23 cellular contexts compared by ENCODE assay signal in the genomic region with DNA sequence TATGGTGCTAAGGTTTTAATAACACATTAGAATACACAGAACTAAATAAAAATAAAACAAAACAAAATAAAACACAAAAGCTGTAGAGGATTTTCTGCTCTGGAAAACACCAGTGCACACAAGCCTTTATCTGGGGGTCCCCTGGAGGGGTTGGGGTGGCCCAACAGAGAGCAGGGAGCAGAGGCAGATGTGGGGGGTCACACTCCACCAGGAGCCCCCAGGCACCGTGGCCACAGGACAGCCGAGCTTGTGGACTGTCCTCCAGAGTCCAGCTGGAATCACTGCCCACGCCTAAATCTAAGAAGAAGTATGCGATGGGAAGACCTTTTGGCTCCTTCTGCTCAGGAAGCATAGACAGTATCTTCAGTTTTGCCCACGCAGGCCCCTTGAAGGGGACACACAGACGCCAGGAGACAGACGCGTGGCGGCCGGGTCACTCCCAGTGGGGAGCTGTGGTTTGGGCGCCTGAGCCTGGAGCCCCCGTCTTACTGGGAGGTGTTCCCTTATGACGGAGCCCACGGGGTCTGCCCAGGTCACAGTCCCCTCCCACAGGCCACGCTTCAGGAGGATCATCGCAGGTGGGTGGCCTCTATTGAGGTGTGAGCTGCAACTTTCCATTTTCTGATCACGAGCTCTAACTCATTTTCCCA.
"Had no signal": no experiment of that assay in that cellular context is flagged by ENCODE, and none has a peak within 500 bp of the region (broad histone marks: within the 10 kb centered on the region; RNA-seq: fewer than 3 reads in every experiment).

No MANE protein-coding gene starts in this region.

- DNase-seq: colonic mucosa; effector CD8-positive, alpha-beta T cell; foreskin keratinocyte; heart left ventricle; hippocampal formation; kidney glomerular epithelial cell; left colon; left ventricle myocardium inferior; lower lobe of right lung; natural killer cell; psoas muscle; right cardiac atrium; sigmoid colon; stimulated activated CD4-positive, alpha-beta T cell treated with anti-CD3 and anti-CD28 coated beads, Interleukin-4, amount 100 ng/mL, for 4 hours; stimulated activated naive B cell treated with anti-CD40 and anti-IgM and Interleukin-4, amounts not matched to agents 10 μg/mL and 1 μg/mL and 100 μg/mL, for 72 hours; upper lobe of left lung; uterus had no signal

- H3K27me3 ChIP-seq: colonic mucosa, foreskin keratinocyte, sigmoid colon, tibial nerve, upper lobe of left lung, uterus had no signal

- H3K4me1 Mint-ChIP-seq: natural killer cell; stimulated activated naive B cell treated with anti-CD40 and anti-IgM and Interleukin-4, amounts not matched to agents 10 μg/mL and 1 μg/mL and 100 μg/mL, for 72 hours had no signal

- H3K9me3 Mint-ChIP-seq: dendritic cell treated with granulocyte-macrophage colony-stimulating factor and Interleukin-4, amounts not matched to agents 40 ng/mL and 50 ng/mL, for 4 days; natural killer cell; stimulated activated naive CD8-positive, alpha-beta T cell treated with anti-CD3 and anti-CD28 coated beads, Interleukin-15, Interleukin-2, amounts not matched to agents 100 ng/mL and 50 ng/mL, for 24 hours had no signal

- H3K27ac Mint-ChIP-seq: dendritic cell treated with granulocyte-macrophage colony-stimulating factor and Interleukin-4, amounts not matched to agents 40 ng/mL and 50 ng/mL, for 4 days; natural killer cell; stimulated activated naive B cell treated with anti-CD40 and anti-IgM and Interleukin-4, amounts not matched to agents 10 μg/mL and 1 μg/mL and 100 μg/mL, for 72 hours; stimulated activated naive CD8-positive, alpha-beta T cell treated with anti-CD3 and anti-CD28 coated beads, Interleukin-15, Interleukin-2, amounts not matched to agents 100 ng/mL and 50 ng/mL, for 24 hours had no signal

- H3K4me3 Mint-ChIP-seq: dendritic cell treated with granulocyte-macrophage colony-stimulating factor and Interleukin-4, amounts not matched to agents 40 ng/mL and 50 ng/mL, for 4 days; natural killer cell; stimulated activated naive B cell treated with anti-CD40 and anti-IgM and Interleukin-4, amounts not matched to agents 10 μg/mL and 1 μg/mL and 100 μg/mL, for 72 hours; stimulated activated naive CD8-positive, alpha-beta T cell treated with anti-CD3 and anti-CD28 coated beads, Interleukin-15, Interleukin-2, amounts not matched to agents 100 ng/mL and 50 ng/mL, for 24 hours had no signal

- H3K4me3 ChIP-seq: colonic mucosa, esophagus muscularis mucosa, gastroesophageal sphincter, heart left ventricle, left ventricle myocardium inferior, lower lobe of right lung, psoas muscle, sigmoid colon, thoracic aorta, tibial nerve, upper lobe of left lung, uterus had no signal

- H3K27ac ChIP-seq: colonic mucosa, esophagus muscularis mucosa, foreskin keratinocyte, gastroesophageal sphincter, heart left ventricle, left ventricle myocardium inferior, lower lobe of right lung, psoas muscle, sigmoid colon, thoracic aorta, tibial nerve, upper lobe of left lung, uterus had no signal

- H3K4me1 ChIP-seq: colonic mucosa, esophagus muscularis mucosa, foreskin keratinocyte, gastroesophageal sphincter, heart left ventricle, left ventricle myocardium inferior, lower lobe of right lung, psoas muscle, sigmoid colon, tibial nerve, upper lobe of left lung, uterus had no signal

- H3K27me3 Mint-ChIP-seq: dendritic cell treated with granulocyte-macrophage colony-stimulating factor and Interleukin-4, amounts not matched to agents 40 ng/mL and 50 ng/mL, for 4 days; stimulated activated naive CD8-positive, alpha-beta T cell treated with anti-CD3 and anti-CD28 coated beads, Interleukin-15, Interleukin-2, amounts not matched to agents 100 ng/mL and 50 ng/mL, for 24 hours had no signal

- H3K36me3 Mint-ChIP-seq: natural killer cell; stimulated activated naive B cell treated with anti-CD40 and anti-IgM and Interleukin-4, amounts not matched to agents 10 μg/mL and 1 μg/mL and 100 μg/mL, for 72 hours had no signal

- H3K36me3 ChIP-seq: colonic mucosa, esophagus muscularis mucosa, gastroesophageal sphincter, heart left ventricle, left ventricle myocardium inferior, lower lobe of right lung, sigmoid colon, thoracic aorta, tibial nerve, upper lobe of left lung, uterus had no signal

- H3K9me3 ChIP-seq: colonic mucosa, psoas muscle, thoracic aorta, uterus had no signal
